ENCODE assay signal across 8 cellular contexts in the genomic region with DNA sequence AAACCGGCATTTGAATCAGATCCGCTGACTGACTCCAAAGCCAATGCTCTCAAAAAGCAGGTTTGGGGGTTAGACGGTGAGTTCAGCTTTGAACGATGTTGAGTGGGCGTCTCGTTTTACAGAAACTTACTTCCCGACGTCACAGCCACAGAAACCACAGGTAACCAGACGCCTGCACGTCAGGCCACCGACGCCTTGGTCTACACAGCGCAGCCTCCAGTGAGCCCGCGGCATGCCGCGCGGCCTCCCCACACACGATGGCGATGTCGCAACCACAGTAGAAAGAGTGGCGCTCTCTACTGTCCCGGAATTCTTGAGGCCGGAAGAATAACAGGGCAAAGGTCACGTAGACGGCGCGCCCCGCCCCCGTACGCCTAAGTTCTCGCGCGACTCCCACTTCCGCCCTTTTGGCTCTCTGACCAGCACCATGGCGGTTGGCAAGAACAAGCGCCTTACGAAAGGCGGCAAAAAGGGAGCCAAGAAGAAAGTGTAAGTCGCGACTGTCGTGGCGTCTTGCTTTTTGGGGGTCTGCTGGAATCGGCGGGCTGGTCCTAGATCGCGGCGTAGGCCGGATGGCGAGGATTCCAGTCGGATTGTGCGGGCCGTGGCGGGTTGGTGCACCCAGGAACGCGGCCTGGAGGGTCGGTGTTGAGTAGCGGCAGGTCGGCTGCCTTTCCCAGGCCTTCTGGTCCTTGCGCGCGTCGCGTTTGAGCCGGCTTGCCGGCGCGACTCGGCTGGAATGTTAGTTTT. TPM values are rescaled to one million over a fixed set of nuclear protein-coding genes. Genes with fewer than 3 reads are reported as not detected.
A peak's percentile ranks its signal among the peaks of the same experiment; 100 is the strongest.
DNase-seq lines count a peak whose midpoint lies in the region; ATAC-seq and TF ChIP-seq lines count a peak whose summit lies in the region.

Gene RPS3A, plus strand, starts transcription at position 403 of the 750 bp plus-strand sequence. Its CDS starts 25 bp downstream, at position 428.

- intact Hi-C loops in natural killer cell (cut with micrococcal nuclease) = loop anchor here (1.0 to 2.0 kb wide), 2 partner anchors 84 to 1437 kb away; partner anchors contain the start of genes FBXW7 and LRBA

- peak; percentile 92 for DNase-seq in Daoy (ENCODE audit: low read depth)
- peak; percentile 93 to 98 for DNase-seq in Kasumi-1 (lab: John Stamatoyannopoulos, UW)
- DNase-seq in RPMI7951 (ENCODE audit: low read depth) = peak; percentile 93
- peak; percentile 96 to 97 for DNase-seq in activated T-helper 1 cell treated with anti-CD3 and anti-CD28 coated beads, Interleukin-2, amount 50 U/mL, for 16 hours (ENCODE audit: low read depth in 1 of 2, low spot score in 1 of 2)
- peak; percentile 98 to 99 for DNase-seq in fibroblast of lung (ENCODE audit: low read depth in 2 of 2)
- DNase-seq in natural killer cell = peak; percentile 99
- DNase-seq in stimulated activated naive CD8-positive, alpha-beta T cell treated with anti-CD3 and anti-CD28 coated beads, Interleukin-15, Interleukin-2, amounts not matched to agents 100 U/mL and 50 U/mL, for 24 hours = peak; percentile 96

- peak within 1 kb of the TSS; percentile 99 for H2AFZ ChIP-seq in fibroblast of lung (ENCODE audit: low read length)

- H3K27ac Mint-ChIP-seq in natural killer cell = peak within 1 kb of the TSS; percentile 94 to 95

- H3K4me3 ChIP-seq in fibroblast of lung (replicated peaks in 1 of 4; ENCODE audit: control extremely low read depth in 1 of 4, insufficient read depth in 1 of 4, low read depth in 3 of 4, low read length in 4 of 4) = peak within 1 kb of the TSS; percentile 79 to 99 (median 92)

- peaks cover 4% of the 10 kb centered on the region for H4K20me1 ChIP-seq in fibroblast of lung (ENCODE audit: control insufficient read depth, extremely low read depth, insufficient read depth, low read length)

- peak within 1 kb of the TSS; percentile 93 for H3K27ac ChIP-seq in fibroblast of lung (ENCODE audit: insufficient read depth, low read length)

- no peaks in the 10 kb centered on the region for H3K9me3 Mint-ChIP-seq in natural killer cell

- H3K9me3 ChIP-seq in fibroblast of lung (ENCODE audit: control insufficient read depth, insufficient read depth, low read depth, low read length) = no peaks in the 10 kb centered on the region

- peaks cover 3% of the 10 kb centered on the region for H3K4me1 ChIP-seq in fibroblast of lung (ENCODE audit: control insufficient read depth, extremely low read depth, insufficient read depth, low read length)

- ATAC-seq in GM21825 (IDR thresholded peaks at IDR 0.05; ENCODE audit: unreplicated experiment) = peak; percentile 94
- peak; percentile 92 to 99 (median 93) for ATAC-seq in natural killer cell
- peak; percentile 96 for ATAC-seq in stimulated activated naive CD8-positive, alpha-beta T cell treated with anti-CD3 and anti-CD28 coated beads, Interleukin-15, Interleukin-2, amounts not matched to agents 100 U/mL and 50 U/mL, for 24 hours

- H3K36me3 Mint-ChIP-seq in natural killer cell = peaks cover 10% of the 10 kb centered on the region

- peak within 1 kb of the TSS; percentile 98 for H3K9ac ChIP-seq in fibroblast of lung (ENCODE audit: insufficient read depth, low read length)

- H3K27me3 Mint-ChIP-seq in natural killer cell (ENCODE audit: low read depth in 2 of 2) = peaks cover 10 to 13% of the 10 kb centered on the region in 2 donors

- no peaks in the 10 kb centered on the region for H3K27me3 ChIP-seq in fibroblast of lung (ENCODE audit: control insufficient read depth, insufficient read depth, low read length)

- peak within 1 kb of the TSS; percentile 97 for H3K4me3 Mint-ChIP-seq in natural killer cell

- peaks cover 30 to 38% of the 10 kb centered on the region in 2 donors for H3K4me1 Mint-ChIP-seq in natural killer cell

- H3K36me3 ChIP-seq in fibroblast of lung (ENCODE audit: control insufficient read depth, insufficient read depth, low read length) = peaks cover 7% of the 10 kb centered on the region

- H3K4me2 ChIP-seq in fibroblast of lung (ENCODE audit: extremely low read depth, insufficient read depth, low read length) = peak within 1 kb of the TSS; percentile 100

- peak; percentile 66 to 73 for TF ChIP-seq CTCF in fibroblast of lung (conservative IDR thresholded peaks at IDR 0.05 in 1 of 2, IDR thresholded peaks at IDR 0.05 in 1 of 2; ENCODE audit: low read depth in 1 of 2, low read length in 2 of 2)
- peak; percentile 77 for TF ChIP-seq CTCF in natural killer cell (IDR thresholded peaks at IDR 0.05)

- H3K79me2 ChIP-seq in fibroblast of lung (ENCODE audit: control insufficient read depth, insufficient read depth, low read length) = peaks cover 37% of the 10 kb centered on the region

RNA-seq across cellular contexts. Expression of gene RPS3A, which starts in this region (rescaled TPM):
- 3,063 and 3,525 TPM in 2 replicates for total RNA-seq in Daoy (2014; rRNA removed; shearing (Covaris generic))
- total RNA-seq in RPMI7951 (2014; rRNA removed; shearing (Covaris generic)) = 2,757 and 2,788 TPM in 2 replicates
- 1,918 and 2,917 TPM in 2 replicates for total RNA-seq in fibroblast of lung
- 2,236 and 2,843 TPM in 2 replicates for polyA plus RNA-seq in fibroblast of lung
- polyA plus RNA-seq in fibroblast of lung (2012) = 1,596 and 2,028 TPM in 2 replicates
- 126 and 132 TPM in 2 replicates for polyA minus RNA-seq in fibroblast of lung (ENCODE audit: low replicate concordance)
- 1,000 to 10,000 TPM; 1,074 to 1,354 (median 1,315) TPM for total RNA-seq in natural killer cell

Comparison
In these comparisons a context has a peak if more than half of its experiments do, and no peak if none do; other contexts are left out.
1. Peak in every context shown above with its lines: DNase-seq, ATAC-seq, H3K4me3 ChIP-seq and H3K27ac ChIP-seq.